Comparison of ENCODE assay signal across 9 cellular contexts in genomic region chr2:64819774-64820688, GRCh38.
DNase-seq lines count a peak whose midpoint lies in the region; ATAC-seq and TF ChIP-seq lines count a peak whose summit lies in the region.
"Had no signal": no experiment of that assay in that cellular context is flagged by ENCODE, and none has a peak within 500 bp of the region (broad histone marks: within the 10 kb centered on the region; RNA-seq: fewer than 3 reads in every experiment).

No MANE protein-coding gene starts in this region.

- DNase-seq in Karpas-422 = peak; percentile 91
- DNase-seq in activated effector memory CD4-positive, alpha-beta T cell treated with Interleukin-2 at 50 U/mL for 16 hours = peak; percentile 37
- peak; percentile 37 to 46 for DNase-seq in stimulated activated CD4-positive, alpha-beta T cell treated with anti-CD3 and anti-CD28 coated beads, Interleukin-2, amount 100 ng/mL, for 24 hours
- DNase-seq in posterior cingulate gyrus = no peak
- no peak for DNase-seq in Right ventricle myocardium superior
- no peak for DNase-seq in NCI-H146 (lab: John Stamatoyannopoulos, UW)

- H3K36me3 ChIP-seq in DOHH2 (ENCODE audit: control insufficient read depth, low read length) = no peaks in the 10 kb centered on the region
- no peaks in the 10 kb centered on the region for H3K36me3 ChIP-seq in Karpas-422 (ENCODE audit: insufficient read depth, low read length)
- H3K36me3 ChIP-seq: cardiac muscle cell had no signal

- peaks cover 2% of the 10 kb centered on the region; the same call in 1 of the 2 replicates for H3F3A ChIP-seq in DOHH2 (ENCODE audit: control insufficient read depth, insufficient read depth)

- no peak for TF ChIP-seq CTCF in DOHH2 (IDR thresholded peaks at IDR 0.05; ENCODE audit: low read depth, low read length, poor library complexity, severe bottlenecking)

- H3K27ac ChIP-seq in DOHH2 (ENCODE audit: low read depth, low read length) (no peak overlapping the region), Karpas-422 (ENCODE audit: low read length) (peak overlapping the region; percentile 73)
- H3K27ac ChIP-seq: cardiac muscle cell had no signal

- H4K20me1 ChIP-seq in DOHH2 (ENCODE audit: control insufficient read depth, insufficient read depth, low read depth, low read length) (no peaks in the 10 kb centered on the region), Karpas-422 (ENCODE audit: insufficient read depth, low read depth, low read length) (no peaks in the 10 kb centered on the region)

- no peaks in the 10 kb centered on the region for H3K9me2 ChIP-seq in DOHH2 (replicated peaks; ENCODE audit: control insufficient read depth, low read length)
- H3K9me2 ChIP-seq in Karpas-422 (replicated peaks; ENCODE audit: insufficient read depth, low read length) = no peaks in the 10 kb centered on the region

- intact Hi-C loops in posterior cingulate gyrus (cut with DNase I) = no loop called here
- intact Hi-C loops in Right ventricle myocardium superior (cut with DNase I) = no loop called here

- H3K79me2 ChIP-seq in DOHH2 (ENCODE audit: control insufficient read depth, low read length) (no peaks in the 10 kb centered on the region), Karpas-422 (ENCODE audit: low read length) (no peaks in the 10 kb centered on the region)

- H3K4me1 ChIP-seq in DOHH2 (ENCODE audit: control insufficient read depth, low read length) (peaks cover 29% of the 10 kb centered on the region), Karpas-422 (ENCODE audit: low read length) (peaks cover 59% of the 10 kb centered on the region)

- ATAC-seq in GM21447 (IDR thresholded peaks at IDR 0.05; ENCODE audit: unreplicated experiment) (peak; percentile 96), Right ventricle myocardium superior (ENCODE audit: poor library complexity) (no peak)

- peak overlapping the region; percentile 38; the same call in 1 of the 2 replicates for H2AFZ ChIP-seq in Karpas-422 (ENCODE audit: low read length)

- no peaks in the 10 kb centered on the region for H3K27me3 ChIP-seq in DOHH2 (ENCODE audit: control insufficient read depth, low read length)
- H3K27me3 ChIP-seq in Karpas-422 (ENCODE audit: low read length) = no peaks in the 10 kb centered on the region
- H3K27me3 ChIP-seq: cardiac muscle cell had no signal

- H3K4me2 ChIP-seq in DOHH2 (ENCODE audit: low read length) (peak overlapping the region; percentile 46), Karpas-422 (ENCODE audit: low read depth, low read length, poor library complexity, severe bottlenecking) (peak overlapping the region; percentile 77)

- H3K4me3 ChIP-seq in DOHH2 (ENCODE audit: low read length) (peak overlapping the region; percentile 24; the same call in 1 of the 2 replicates), Karpas-422 (ENCODE audit: low read length) (peak overlapping the region; percentile 56)
- H3K4me3 ChIP-seq: cardiac muscle cell had no signal

- peak overlapping the region; percentile 59 for H3K9ac ChIP-seq in Karpas-422 (ENCODE audit: low read length)

- H3K9me3 ChIP-seq in DOHH2 (ENCODE audit: control insufficient read depth, insufficient read depth, low read length) (no peaks in the 10 kb centered on the region), Karpas-422 (ENCODE audit: low read length) (no peaks in the 10 kb centered on the region)

Comparison
In these comparisons a context has a peak if more than half of its experiments do, and no peak if none do; other contexts are left out.
1. DNase-seq: peak in Karpas-422 (single experiment), activated effector memory CD4-positive, alpha-beta T cell treated with Interleukin-2 at 50 U/mL for 16 hours (single experiment) and stimulated activated CD4-positive, alpha-beta T cell treated with anti-CD3 and anti-CD28 coated beads, Interleukin-2, amount 100 ng/mL, for 24 hours (2 of 2); none in posterior cingulate gyrus (0 of 10), Right ventricle myocardium superior (single experiment) and NCI-H146 (single experiment).